ENCODE assay signal across 10 cellular contexts in genomic region chr5:125058185-125058826, GRCh38.
DNase-seq lines count a peak whose midpoint lies in the region; FAIRE-seq and TF ChIP-seq lines count a peak whose summit lies in the region.
"Had no signal": no experiment of that assay in that cellular context is flagged by ENCODE, and none has a peak within 500 bp of the region (broad histone marks: within the 10 kb centered on the region; RNA-seq: fewer than 3 reads in every experiment).

No MANE protein-coding gene starts in this region.

- H3K9me1 ChIP-seq in endothelial cell of umbilical vein (replicated peaks; ENCODE audit: control insufficient read depth, extremely low read depth, insufficient read depth, low read length), result no peaks in the 10 kb centered on the region

- no peak for TF ChIP-seq CTCF in endothelial cell of umbilical vein (IDR thresholded peaks at IDR 0.05; ENCODE audit: extremely low read depth in 1 of 2, insufficient read depth in 1 of 2, low read depth in 1 of 2, low read length in 2 of 2)

- H3K4me3 ChIP-seq in endothelial cell of umbilical vein (replicated peaks in 1 of 3; ENCODE audit: insufficient read depth in 1 of 3, low read depth in 1 of 3, low read length in 3 of 3) (no peak overlapping the region), subcutaneous abdominal adipose tissue (ENCODE audit: low read depth in 1 of 5, low read length in 5 of 5) (peak overlapping the region in 3 of 5 donors; percentile 1 to 22 (median 8)), H7 (ENCODE audit: insufficient read depth, low read depth, low read length) (no peak overlapping the region)

- H3K27ac ChIP-seq in endothelial cell of umbilical vein (ENCODE audit: insufficient read depth, low read depth, low read length) (no peak overlapping the region), subcutaneous abdominal adipose tissue (ENCODE audit: low read depth, low read length) (no peak overlapping the region)
- H3K27ac ChIP-seq: 22Rv1 had no signal

- dilution Hi-C loops in endothelial cell of umbilical vein (cut with MboI; ENCODE audit: extremely low pct_ligation_motif_present, low sequenced_read_pairs), result no loop called here

- no peaks in the 10 kb centered on the region for H3K27me3 ChIP-seq in endothelial cell of umbilical vein (ENCODE audit: control insufficient read depth in 2 of 2, insufficient read depth in 2 of 2, low read length in 2 of 2)
- H3K27me3 ChIP-seq in subcutaneous abdominal adipose tissue (ENCODE audit: control insufficient read depth in 5 of 5, insufficient read depth in 4 of 5, low read length in 5 of 5), result no peaks in the 10 kb centered on the region
- no peaks in the 10 kb centered on the region for H3K27me3 ChIP-seq in H7 (ENCODE audit: control insufficient read depth, insufficient read depth, low read length)

- H3K9me3 ChIP-seq in endothelial cell of umbilical vein (replicated peaks; ENCODE audit: control insufficient read depth, insufficient read depth, low read length), result no peaks in the 10 kb centered on the region
- H3K9me3 ChIP-seq in subcutaneous abdominal adipose tissue (ENCODE audit: control insufficient read depth in 5 of 5, low read length in 5 of 5), result no peaks in the 10 kb centered on the region

- H3K36me3 ChIP-seq in endothelial cell of umbilical vein (ENCODE audit: control insufficient read depth in 2 of 2, extremely low read depth in 1 of 2, insufficient read depth in 2 of 2, low read length in 2 of 2) (no peaks in the 10 kb centered on the region), subcutaneous abdominal adipose tissue (ENCODE audit: control insufficient read depth in 5 of 5, insufficient read depth in 5 of 5, low read length in 5 of 5) (no peaks in the 10 kb centered on the region), H7 (replicated peaks; ENCODE audit: control insufficient read depth, insufficient read depth, low read length) (no peaks in the 10 kb centered on the region)

- H2AFZ ChIP-seq in endothelial cell of umbilical vein (ENCODE audit: low read depth, low read length), result peak overlapping the region; percentile 69

- H3K9ac ChIP-seq in endothelial cell of umbilical vein (replicated peaks; ENCODE audit: extremely low read depth, insufficient read depth, low read length) (no peak overlapping the region), subcutaneous abdominal adipose tissue (ENCODE audit: low read length in 5 of 5) (peak overlapping the region in 1 of 5 donors; percentile 38)

- intact Hi-C loops in endothelial cell of umbilical vein (cut with micrococcal nuclease), result no loop called here

- DNase-seq in DMS 273 (lab: John Stamatoyannopoulos, UW; ENCODE audit: unreplicated experiment), result peak; percentile 50
- no peak for DNase-seq in DMS 273 treated with DMSO at 0.1 percent for 48 hours (lab: John Stamatoyannopoulos, UW)
- peak; percentile 21 for DNase-seq in NCI-H510A (lab: John Stamatoyannopoulos, UW)
- DNase-seq in endothelial cell of umbilical vein (ENCODE audit: low read depth, low spot score), result peak; percentile 53
- DNase-seq in H7, result no peak
- no peak for DNase-seq in cerebellum (ENCODE audit: low spot score)
- no peak for DNase-seq in NOMO-1 treated with dmso at 0.1 percent for 144 hours (lab: John Stamatoyannopoulos, UW; ENCODE audit: unreplicated experiment)
- DNase-seq: activated T-cell treated with anti-CD3 and anti-CD28 coated beads, Interleukin-2, amount 50 U/mL, for 1 hour had no signal

- H3K79me2 ChIP-seq in endothelial cell of umbilical vein (ENCODE audit: control insufficient read depth, insufficient read depth, low read length), result no peaks in the 10 kb centered on the region

- no TSS peak for BruUV-seq in endothelial cell of umbilical vein (replicated peaks; lab: Mats Ljungman, UMichigan)

- no peak for TF ChIP-seq POLR2A in endothelial cell of umbilical vein (IDR thresholded peaks at IDR 0.05; ENCODE audit: low read depth, low read length)

- POLR2A ChIA-PET in endothelial cell of umbilical vein (lab: Charles Lee), result no interaction called here

- no peaks in the 10 kb centered on the region for H4K20me1 ChIP-seq in endothelial cell of umbilical vein (replicated peaks; ENCODE audit: control insufficient read depth, extremely low read depth, insufficient read depth, low read length)

- peak; percentile 50 for FAIRE-seq in endothelial cell of umbilical vein (lab: Jason Lieb, UNC)

- H3K4me2 ChIP-seq in endothelial cell of umbilical vein (ENCODE audit: insufficient read depth, low read length), result peak overlapping the region; percentile 52

- peaks cover 11% of the 10 kb centered on the region for H3K4me1 ChIP-seq in endothelial cell of umbilical vein (ENCODE audit: control insufficient read depth, extremely low read depth, insufficient read depth, low read length)
- peaks cover 0 to 15% (median 7%) of the 10 kb centered on the region in 5 donors for H3K4me1 ChIP-seq in subcutaneous abdominal adipose tissue (ENCODE audit: control insufficient read depth in 5 of 5, insufficient read depth in 5 of 5, low read length in 5 of 5)

- CTCF ChIA-PET in endothelial cell of umbilical vein (lab: Charles Lee), result interaction anchor here (0.9 kb wide), 1 partner anchor 310 kb away, joined by 3 read pairs; no protein-coding TSS in a partner anchor

TF ChIP-seq in endothelial cell of umbilical vein, 7 proteins besides CTCF, POLR2A, EP300 and RAD21:
- TF ChIP-seq FOS (IDR thresholded peaks at IDR 0.05; ENCODE audit: borderline replicate concordance, insufficient read depth, low read length) (no peak), GATA2 (IDR thresholded peaks at IDR 0.05; ENCODE audit: insufficient read depth, insufficient read length, low read depth, low read length) (no peak), MAX (IDR thresholded peaks at IDR 0.05; ENCODE audit: insufficient read depth, insufficient read length) (no peak), JUN (IDR thresholded peaks at IDR 0.05; ENCODE audit: borderline replicate concordance, insufficient read depth, insufficient read length, low read depth) (no peak), POLR2AphosphoS5 (IDR thresholded peaks at IDR 0.05; ENCODE audit: insufficient read depth, low read depth, low read length) (no peak), MYC (IDR thresholded peaks at IDR 0.05; ENCODE audit: low read depth, low read length) (no peak), EZH2 (IDR thresholded peaks at IDR 0.05; ENCODE audit: borderline replicate concordance, low read depth, low read length, severe bottlenecking) (no peak)

Comparison
In these comparisons a context has a peak if more than half of its experiments do, and no peak if none do; other contexts are left out.
1. DNase-seq: peak in DMS 273 (single experiment), NCI-H510A (single experiment) and endothelial cell of umbilical vein (single experiment); none in DMS 273 treated with DMSO at 0.1 percent for 48 hours (single experiment), H7 (single experiment), cerebellum (single experiment) and NOMO-1 treated with dmso at 0.1 percent for 144 hours (single experiment).
2. H3K4me3 ChIP-seq: peak in subcutaneous abdominal adipose tissue (3 of 5); none in endothelial cell of umbilical vein (0 of 3) and H7 (single experiment).